In genomic region chr5:125536095-125536494, GRCh38 we compare ENCODE assay signal across 22 cellular contexts.
DNase-seq lines count a peak whose midpoint lies in the region; ATAC-seq and TF ChIP-seq lines count a peak whose summit lies in the region.
"Had no signal": no experiment of that assay in that cellular context is flagged by ENCODE, and none has a peak within 500 bp of the region (broad histone marks: within the 10 kb centered on the region; RNA-seq: fewer than 3 reads in every experiment).

No MANE protein-coding gene starts in this region.

- H3K27ac Mint-ChIP-seq in CD8-positive, alpha-beta memory T cell = peak overlapping the region in 6 of 8 donors; percentile 15 to 89 (median 66)
- H3K27ac Mint-ChIP-seq: activated CD4-positive, alpha-beta memory T cell treated with anti-CD3 and anti-CD28 coated beads, Interleukin-2, amount 10 ng/mL, durations not matched to agents 7 days and 5 days; type B pancreatic cell had no signal

- no peaks in the 10 kb centered on the region for H3K9me2 ChIP-seq in hepatocyte (replicated peaks; ENCODE audit: insufficient read depth)

- peaks cover 0 to 2% (median 0%) of the 10 kb centered on the region in 3 donors for H3K4me1 Mint-ChIP-seq in CD8-positive, alpha-beta memory T cell
- H3K4me1 Mint-ChIP-seq: activated CD4-positive, alpha-beta memory T cell treated with anti-CD3 and anti-CD28 coated beads, Interleukin-2, amount 10 ng/mL, durations not matched to agents 7 days and 5 days had no signal

- H3K27me3 ChIP-seq in CD8-positive, alpha-beta memory T cell (ENCODE audit: insufficient read depth, low read length, poor library complexity, severe bottlenecking) = no peaks in the 10 kb centered on the region
- no peaks in the 10 kb centered on the region for H3K27me3 ChIP-seq in hepatocyte
- H3K27me3 ChIP-seq: colonic mucosa had no signal

- TF ChIP-seq CTCF in hepatocyte (IDR thresholded peaks at IDR 0.05; ENCODE audit: poor library complexity) = no peak

- no peak overlapping the region for H3K4me3 ChIP-seq in CD8-positive, alpha-beta memory T cell (ENCODE audit: low read length)
- no peak overlapping the region for H3K4me3 ChIP-seq in hepatocyte
- H3K4me3 ChIP-seq: colonic mucosa, K562 had no signal

- H2AFZ ChIP-seq in hepatocyte = no peak overlapping the region

- peak; percentile 58 for ATAC-seq in GM21447 (IDR thresholded peaks at IDR 0.05; ENCODE audit: unreplicated experiment)
- ATAC-seq in HG03460 (IDR thresholded peaks at IDR 0.05; ENCODE audit: unreplicated experiment) = no peak
- ATAC-seq: K562, left cardiac atrium had no signal

- H3K4me1 ChIP-seq in CD8-positive, alpha-beta memory T cell (ENCODE audit: insufficient read depth, low read length) = no peaks in the 10 kb centered on the region
- H3K4me1 ChIP-seq in hepatocyte (ENCODE audit: insufficient read depth) = no peaks in the 10 kb centered on the region
- H3K4me1 ChIP-seq: colonic mucosa had no signal

- peaks cover 0 to 12% (median 0%) of the 10 kb centered on the region in 3 donors for H3K36me3 Mint-ChIP-seq in CD8-positive, alpha-beta memory T cell

- H3K36me3 ChIP-seq in CD8-positive, alpha-beta memory T cell (ENCODE audit: insufficient read depth, low read length) = no peaks in the 10 kb centered on the region
- no peaks in the 10 kb centered on the region for H3K36me3 ChIP-seq in hepatocyte (replicated peaks; ENCODE audit: insufficient read depth, low read depth)
- H3K36me3 ChIP-seq: colonic mucosa had no signal

- CTCF ChIA-PET in CD8-positive, alpha-beta memory T cell (lab: Charles Lee) = no interaction called here

- no peak overlapping the region for H3K4me2 ChIP-seq in hepatocyte

- no peaks in the 10 kb centered on the region for H3K27me3 Mint-ChIP-seq in CD8-positive, alpha-beta memory T cell
- H3K27me3 Mint-ChIP-seq: activated CD4-positive, alpha-beta memory T cell treated with anti-CD3 and anti-CD28 coated beads, Interleukin-2, amount 10 ng/mL, durations not matched to agents 7 days and 5 days; type B pancreatic cell had no signal

- H3K9me3 Mint-ChIP-seq in CD8-positive, alpha-beta memory T cell = peaks cover 12 to 46% (median 23%) of the 10 kb centered on the region in 5 donors

- no peaks in the 10 kb centered on the region for H3K9me3 ChIP-seq in CD8-positive, alpha-beta memory T cell (ENCODE audit: low read length)
- peaks cover 5% of the 10 kb centered on the region for H3K9me3 ChIP-seq in hepatocyte (ENCODE audit: low read depth)
- H3K9me3 ChIP-seq: colonic mucosa had no signal

- H4K20me1 ChIP-seq in hepatocyte (ENCODE audit: insufficient read depth, poor library complexity, severe bottlenecking) = no peaks in the 10 kb centered on the region

- H3K79me2 ChIP-seq in hepatocyte = no peaks in the 10 kb centered on the region

- peak in 1 of 5 donors; percentile 3 for DNase-seq in CD8-positive, alpha-beta memory T cell
- DNase-seq in LHCN-M2 (ENCODE audit: low read depth) (peak; percentile 9), epithelial cell of prostate (ENCODE audit: low read depth, low spot score) (no peak), hepatocyte (ENCODE audit: low spot score) (no peak), NCI-H748 (lab: John Stamatoyannopoulos, UW; ENCODE audit: unreplicated experiment) (no peak)
- no peak for DNase-seq in activated effector memory CD4-positive, alpha-beta T cell treated with Interleukin-2 at 50 U/mL for 16 hours
- DNase-seq: activated CD4-positive, alpha-beta memory T cell treated with anti-CD3 and anti-CD28 coated beads, Interleukin-2, amount 10 ng/mL, durations not matched to agents 7 days and 5 days; activated CD4-positive, CD25-positive, alpha-beta regulatory T cell; activated gamma-delta T cell; AML-193; colonic mucosa; left cardiac atrium; midbrain; NCI-H1694; NCI-H2171; NCI-H524 treated with DMSO at 0.1 percent for 48 hours; SW 1271 had no signal

- H3K27ac ChIP-seq in CD8-positive, alpha-beta memory T cell (ENCODE audit: low read depth, low read length) = no peak overlapping the region
- H3K27ac ChIP-seq in epithelial cell of prostate = peak overlapping the region; percentile 50
- H3K27ac ChIP-seq in hepatocyte = no peak overlapping the region
- H3K27ac ChIP-seq: 22Rv1, colonic mucosa had no signal

- POLR2A ChIA-PET in CD8-positive, alpha-beta memory T cell (lab: Charles Lee) = no interaction called here

- H3K4me3 Mint-ChIP-seq in CD8-positive, alpha-beta memory T cell = peak overlapping the region in 6 of 7 donors; percentile 9 to 56 (median 50)
- H3K4me3 Mint-ChIP-seq: activated CD4-positive, alpha-beta memory T cell treated with anti-CD3 and anti-CD28 coated beads, Interleukin-2, amount 10 ng/mL, durations not matched to agents 7 days and 5 days; type B pancreatic cell had no signal
